ENCODE assay signal across 8 cellular contexts in the genomic region with DNA sequence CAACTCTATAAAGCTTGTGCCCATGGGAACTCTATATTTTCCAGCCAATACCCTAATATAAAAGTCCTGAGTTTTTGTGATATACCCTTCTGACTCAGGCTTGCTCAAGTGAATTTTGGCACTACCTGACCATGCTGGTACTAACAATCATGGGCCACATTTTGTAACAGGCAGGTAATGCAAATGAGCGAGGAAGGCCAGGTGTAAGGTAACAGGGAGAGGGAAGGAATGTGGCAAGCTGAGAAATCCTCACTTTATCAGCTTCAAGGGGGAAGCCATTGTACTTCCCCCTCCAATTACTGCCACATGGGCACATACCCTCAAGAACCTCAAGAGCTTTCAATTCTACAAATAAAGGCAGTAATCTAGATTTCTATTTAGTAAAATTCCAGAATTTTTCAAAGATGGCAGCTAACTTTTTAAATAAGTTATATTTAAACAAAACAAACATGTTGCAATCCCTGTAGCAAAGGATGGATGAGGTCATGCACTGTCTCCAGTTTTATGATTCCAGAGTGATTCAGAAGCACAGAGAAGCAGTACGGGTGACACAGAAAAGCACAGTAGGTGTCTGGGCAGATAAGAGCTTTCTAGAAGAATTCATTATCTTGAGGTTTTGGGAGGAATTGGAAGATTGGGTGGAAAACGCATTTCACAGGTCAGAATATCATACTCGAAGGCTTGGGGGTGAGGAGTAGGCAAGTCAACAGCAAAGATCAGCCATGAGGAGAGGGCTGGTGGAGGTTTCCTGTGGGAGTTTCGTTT.
DNase-seq lines count a peak whose midpoint lies in the region; ATAC-seq and TF ChIP-seq lines count a peak whose summit lies in the region.

No MANE protein-coding gene starts in this region.

- peaks cover 17 to 26% of the 10 kb centered on the region in 2 donors for H3K36me3 Mint-ChIP-seq in activated naive CD4-positive, alpha-beta T cell treated with anti-CD3 and anti-CD28 coated beads, Interleukin-2, amount 50 U/mL, for 72 hours
- peaks cover 39% of the 10 kb centered on the region for H3K36me3 Mint-ChIP-seq in type B pancreatic cell

- H3K9me3 Mint-ChIP-seq in activated naive CD4-positive, alpha-beta T cell treated with anti-CD3 and anti-CD28 coated beads, Interleukin-2, amount 50 U/mL, for 72 hours: peaks cover 4 to 8% of the 10 kb centered on the region in 2 donors
- H3K9me3 Mint-ChIP-seq in type B pancreatic cell: peaks cover 4% of the 10 kb centered on the region

- DNase-seq in stimulated activated CD4-positive, alpha-beta T cell treated with anti-CD3 and anti-CD28 coated beads, Interleukin-1b, Interleukin-23, amount 100 ng/mL, for 48 hours: peak; percentile 37
- DNase-seq in stimulated activated CD4-positive, alpha-beta T cell treated with anti-CD3 and anti-CD28 coated beads, Interleukin-12 subunit alpha, Interleukin-12 subunit beta, amount 100 ng/mL, for 4 hours: no peak
- DNase-seq in activated naive CD4-positive, alpha-beta T cell treated with anti-CD3 and anti-CD28 coated beads, Interleukin-2, amount 50 U/mL, for 72 hours (ENCODE audit: low spot score in 2 of 2): peak in 1 of 2 donors; percentile 28
- peak; percentile 94 for DNase-seq in kidney glomerular epithelial cell (lab: John Stamatoyannopoulos, UW)
- no peak for DNase-seq in NCI-H510A (lab: John Stamatoyannopoulos, UW)
- no peak for DNase-seq in stimulated activated CD4-positive, alpha-beta T cell treated with anti-CD3 and anti-CD28 coated beads, Interleukin-2, amount 100 ng/mL, for 24 hours
- DNase-seq in type B pancreatic cell (ENCODE audit: extremely low spot score, unreplicated experiment): no peak
- DNase-seq in DMS114 treated with DMSO at 0.1 percent for 48 hours (lab: John Stamatoyannopoulos, UW; ENCODE audit: unreplicated experiment): no peak

- H3K27me3 Mint-ChIP-seq in type B pancreatic cell: no peaks in the 10 kb centered on the region

- peaks cover 33% of the 10 kb centered on the region for H3K4me1 Mint-ChIP-seq in type B pancreatic cell (ENCODE audit: unreplicated experiment)

- H3K4me3 Mint-ChIP-seq in type B pancreatic cell: no peak overlapping the region

- no peak for TF ChIP-seq CTCF in type B pancreatic cell (conservative IDR thresholded peaks at IDR 0.05)

- ATAC-seq in activated naive CD4-positive, alpha-beta T cell treated with anti-CD3 and anti-CD28 coated beads, Interleukin-2, amount 50 U/mL, for 72 hours: peak; percentile 70 to 83

- H3K27ac Mint-ChIP-seq in activated naive CD4-positive, alpha-beta T cell treated with anti-CD3 and anti-CD28 coated beads, Interleukin-2, amount 50 U/mL, for 72 hours: peak overlapping the region; percentile 2 to 87
- no peak overlapping the region for H3K27ac Mint-ChIP-seq in type B pancreatic cell

Comparison
In these comparisons a context has a peak if more than half of its experiments do, and no peak if none do; other contexts are left out.
1. DNase-seq: peak in stimulated activated CD4-positive, alpha-beta T cell treated with anti-CD3 and anti-CD28 coated beads, Interleukin-1b, Interleukin-23, amount 100 ng/mL, for 48 hours (single experiment) and kidney glomerular epithelial cell (single experiment); none in stimulated activated CD4-positive, alpha-beta T cell treated with anti-CD3 and anti-CD28 coated beads, Interleukin-12 subunit alpha, Interleukin-12 subunit beta, amount 100 ng/mL, for 4 hours (single experiment), NCI-H510A (single experiment), stimulated activated CD4-positive, alpha-beta T cell treated with anti-CD3 and anti-CD28 coated beads, Interleukin-2, amount 100 ng/mL, for 24 hours (0 of 2), type B pancreatic cell (single experiment) and DMS114 treated with DMSO at 0.1 percent for 48 hours (single experiment).